Comparison of ENCODE assay signal across 20 cellular contexts in the genomic region with DNA sequence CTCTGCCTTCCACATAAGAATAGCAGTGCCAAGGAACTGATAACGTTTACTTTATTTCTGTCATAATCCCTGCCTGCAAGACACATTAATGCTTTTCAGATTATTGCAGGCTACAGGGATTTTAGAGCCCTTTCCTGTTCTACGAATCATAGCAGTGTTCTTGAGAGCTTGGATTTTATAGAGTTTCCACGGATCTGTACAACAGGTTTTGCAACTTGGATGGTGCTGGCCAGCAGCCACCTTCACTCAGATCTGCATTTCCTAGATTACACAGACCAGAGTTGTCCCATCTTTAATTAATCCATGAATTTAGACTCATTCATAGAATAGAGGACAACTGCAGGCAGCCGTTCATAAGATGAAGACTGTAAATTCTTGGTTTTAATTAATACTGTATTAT. TPM values are rescaled to one million over a fixed set of nuclear protein-coding genes. Genes with fewer than 3 reads are reported as not detected.
DNase-seq lines count a peak whose midpoint lies in the region; ATAC-seq and TF ChIP-seq lines count a peak whose summit lies in the region.
"Had no signal": no experiment of that assay in that cellular context is flagged by ENCODE, and none has a peak within 500 bp of the region (broad histone marks: within the 10 kb centered on the region; RNA-seq: fewer than 3 reads in every experiment).

No MANE protein-coding gene starts in this region.

- peaks cover 0 to 12% (median 6%) of the 10 kb centered on the region in 4 donors for H3K36me3 ChIP-seq in transverse colon

- in situ Hi-C loops in transverse colon (cut with MboI; ENCODE audit: low pct_ligation_motif_present in 1 of 4, low pct_unique_long_range_greater_than_20kb in 1 of 4, low sequenced_read_pairs in 3 of 4): no loop called here

- no peak for ATAC-seq in GM18502 (IDR thresholded peaks at IDR 0.05; ENCODE audit: poor library complexity, unreplicated experiment)
- ATAC-seq: HepG2; naive thymus-derived CD8-positive, alpha-beta T cell had no signal

- H3K4me1 ChIP-seq in transverse colon: no peaks in the 10 kb centered on the region
- H3K4me1 ChIP-seq: parathyroid adenoma, SJCRH30 had no signal

- H3K4me1 Mint-ChIP-seq in HFFc6 (ENCODE audit: low read depth): no peaks in the 10 kb centered on the region
- H3K4me1 Mint-ChIP-seq: activated naive CD8-positive, alpha-beta T cell treated with anti-CD3 and anti-CD28 coated beads for 36 hours; brain had no signal

- DNase-seq in HFFc6: peak; percentile 1
- DNase-seq in iPS-NIHi11 (ENCODE audit: low spot score): peak; percentile 11
- DNase-seq in transverse colon: peak; percentile 63
- DNase-seq in NCI-H146 (lab: John Stamatoyannopoulos, UW): no peak
- no peak for DNase-seq in GDM1 (lab: John Stamatoyannopoulos, UW)
- DNase-seq: activated CD8-positive, alpha-beta memory T cell treated with anti-CD3 and anti-CD28 coated beads for 24 hours; activated naive CD8-positive, alpha-beta T cell treated with anti-CD3 and anti-CD28 coated beads for 36 hours; cortex of kidney; DMS 273 treated with DMSO at 0.1 percent for 48 hours; MV-4-11; naive thymus-derived CD8-positive, alpha-beta T cell; NCI-H2081 treated with DMSO at 0.1 percent for 48 hours; NCI-H524; SJCRH30; stimulated activated CD4-positive, alpha-beta T cell treated with anti-CD3 and anti-CD28 coated beads, Interleukin-2, amount 100 ng/mL, for 48 hours had no signal

- no peaks in the 10 kb centered on the region; the same call in 1 of the 2 replicates for H3K27me3 Mint-ChIP-seq in HFFc6 (ENCODE audit: insufficient read depth)
- H3K27me3 Mint-ChIP-seq: activated naive CD8-positive, alpha-beta T cell treated with anti-CD3 and anti-CD28 coated beads for 36 hours; brain; naive thymus-derived CD8-positive, alpha-beta T cell had no signal

- H3K9me3 Mint-ChIP-seq in HFFc6: peaks cover 8% of the 10 kb centered on the region; the same call in 1 of the 2 replicates

- no peak for TF ChIP-seq EP300 in transverse colon (IDR thresholded peaks at IDR 0.05; ENCODE audit: low read depth)

- H3K27ac ChIP-seq in VCaP (peak overlapping the region; percentile 81), transverse colon (no peak overlapping the region)
- H3K27ac ChIP-seq: parathyroid adenoma, SJCRH30 had no signal

- no peak overlapping the region for H3K4me3 Mint-ChIP-seq in HFFc6
- H3K4me3 Mint-ChIP-seq: activated naive CD8-positive, alpha-beta T cell treated with anti-CD3 and anti-CD28 coated beads for 36 hours; brain; naive thymus-derived CD8-positive, alpha-beta T cell had no signal

- peaks cover 25% of the 10 kb centered on the region for H3K36me3 Mint-ChIP-seq in HFFc6 (ENCODE audit: low read depth)

- no peak overlapping the region for H3K27ac Mint-ChIP-seq in HFFc6
- H3K27ac Mint-ChIP-seq: activated naive CD8-positive, alpha-beta T cell treated with anti-CD3 and anti-CD28 coated beads for 36 hours; brain; naive thymus-derived CD8-positive, alpha-beta T cell had no signal

- TF ChIP-seq CTCF in HFFc6 (IDR thresholded peaks at IDR 0.05) (no peak), VCaP (conservative IDR thresholded peaks at IDR 0.05) (no peak), transverse colon (IDR thresholded peaks at IDR 0.05) (no peak)

- intact Hi-C loops in transverse colon (cut with DNase I; ENCODE audit: low total_unique reads): no loop called here

- H3K4me3 ChIP-seq in transverse colon: no peak overlapping the region
- H3K4me3 ChIP-seq: SJCRH30 had no signal

- 37 to 39% methylated on average over 3 to 4 of the region's 4 CpGs for WGBS in transverse colon (ENCODE audit: low coverage in 1 of 2), 2 donors

- no peaks in the 10 kb centered on the region for H3K27me3 ChIP-seq in transverse colon
- H3K27me3 ChIP-seq: SJCRH30 had no signal

- TF ChIP-seq POLR2A in transverse colon (IDR thresholded peaks at IDR 0.05): no peak

- peaks cover 0 to 7% of the 10 kb centered on the region in 2 donors for H3K9me3 ChIP-seq in transverse colon

RNA-seq across cellular contexts. Expression of gene SLC12A2, which starts 38.1 kb away (rescaled TPM):
- total RNA-seq in HFFc6 (2021; fragmentation: NEBNext Ultra II Directional; extraction: Animal tissue kit (Norgen Biotek cat#: 25700)): 10 to 100 TPM; 14.8 to 17.9 (median 16.1) TPM
- total RNA-seq in transverse colon: 10 to 100 TPM; 40.4 to 91.1 (median 73.5) TPM

Comparison
In these comparisons a context has a peak if more than half of its experiments do, and no peak if none do; other contexts are left out.
1. DNase-seq: peak in HFFc6 (single experiment), iPS-NIHi11 (single experiment) and transverse colon (single experiment); none in NCI-H146 (single experiment) and GDM1 (single experiment).